ENCODE assay signal across 8 cellular contexts in the genomic region with DNA sequence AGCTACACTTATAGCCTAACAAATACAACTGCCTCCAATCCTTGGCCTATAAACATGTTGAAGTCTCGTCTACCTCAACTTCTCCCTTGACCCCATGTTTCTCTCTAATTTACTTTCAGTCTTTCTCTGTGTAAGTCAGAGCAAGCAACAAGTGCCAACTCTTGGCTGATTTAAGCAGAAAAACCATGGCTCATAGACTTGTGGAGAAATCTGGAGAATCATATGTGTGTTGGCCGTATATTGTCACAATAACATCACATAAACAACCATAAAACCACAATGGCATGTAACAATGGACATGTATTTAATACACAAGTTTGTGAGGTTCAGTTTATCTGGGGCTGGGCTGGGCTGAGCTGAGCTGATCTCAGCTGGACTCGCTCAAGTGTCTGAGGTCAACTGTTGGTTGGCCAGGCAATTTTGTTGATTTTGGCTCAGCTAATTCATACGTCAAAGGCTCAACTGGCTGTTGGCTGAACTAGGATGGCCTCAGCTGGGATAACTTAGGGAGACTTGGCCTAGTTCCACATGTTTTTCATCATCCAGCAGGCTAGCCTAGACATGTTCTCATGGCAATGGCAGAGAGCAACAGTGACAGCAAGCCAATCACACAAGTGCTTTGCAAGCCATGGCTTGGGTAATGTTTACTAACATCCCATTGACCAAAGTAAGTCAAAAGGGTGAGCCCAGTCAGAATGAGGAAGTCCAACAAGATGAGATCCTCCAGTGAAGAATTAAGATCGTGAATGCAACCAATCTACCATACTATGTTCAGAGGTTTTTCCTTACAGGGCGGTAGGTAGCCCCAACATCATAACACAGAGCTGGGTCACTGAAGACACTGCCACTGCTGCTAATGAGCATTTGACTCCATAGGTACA. TPM values are rescaled to one million over a fixed set of nuclear protein-coding genes. Genes with fewer than 3 reads are reported as not detected.
A peak's percentile ranks its signal among the peaks of the same experiment; 100 is the strongest.
DNase-seq lines count a peak whose midpoint lies in the region; ATAC-seq and TF ChIP-seq lines count a peak whose summit lies in the region.

No MANE protein-coding gene starts in this region.

- no peak overlapping the region for H3K4me3 ChIP-seq in lower lobe of right lung
- no peak overlapping the region for H3K4me3 ChIP-seq in vagina
- no peak overlapping the region for H3K4me3 ChIP-seq in WERI-Rb-1 (ENCODE audit: low read depth, low read length)

- H3K27ac ChIP-seq in cingulate gyrus (ENCODE audit: low read depth, low read length): peak overlapping the region; percentile 85
- H3K27ac ChIP-seq in lower lobe of right lung: peak overlapping the region; percentile 86
- H3K27ac ChIP-seq in vagina: peak overlapping the region; percentile 87
- H3K27ac ChIP-seq in WERI-Rb-1: no peak overlapping the region; the same call in 1 of the 2 replicates

- peaks cover 47% of the 10 kb centered on the region for H3K4me1 ChIP-seq in lower lobe of right lung
- H3K4me1 ChIP-seq in vagina: peaks cover 47% of the 10 kb centered on the region

- TF ChIP-seq CTCF in lower lobe of right lung (IDR thresholded peaks at IDR 0.05) (no peak), vagina (IDR thresholded peaks at IDR 0.05) (no peak), WERI-Rb-1 (IDR thresholded peaks at IDR 0.05; ENCODE audit: low read depth, low read length) (no peak)

- intact Hi-C loops in lower lobe of right lung (cut with DNase I): no loop called here
- intact Hi-C loops in vagina (cut with DNase I): no loop called here

- DNase-seq in GM04504 (ENCODE audit: low read depth): peak; percentile 100
- DNase-seq in NCI-H510A (lab: John Stamatoyannopoulos, UW): peak; percentile 98
- peak; percentile 72 for DNase-seq in lower lobe of right lung
- peak in 1 of 2 donors; percentile 99 for DNase-seq in vagina (ENCODE audit: extremely low spot score in 2 of 2)
- no peak for DNase-seq in WERI-Rb-1
- DNase-seq in T-helper 1 cell: no peak
- DNase-seq in KG1 (lab: John Stamatoyannopoulos, UW): no peak

- no peak for TF ChIP-seq POLR2A in vagina (IDR thresholded peaks at IDR 0.05)

- H3K27me3 ChIP-seq in lower lobe of right lung (ENCODE audit: low read depth) (no peaks in the 10 kb centered on the region), vagina (no peaks in the 10 kb centered on the region), WERI-Rb-1 (ENCODE audit: insufficient read depth, low read depth, severe bottlenecking) (no peaks in the 10 kb centered on the region)

- ATAC-seq in lower lobe of right lung: peak; percentile 92 to 93

- H3K9me3 ChIP-seq in lower lobe of right lung: no peaks in the 10 kb centered on the region
- no peaks in the 10 kb centered on the region for H3K9me3 ChIP-seq in vagina
- H3K9me3 ChIP-seq in WERI-Rb-1 (ENCODE audit: severe bottlenecking): peaks cover 3% of the 10 kb centered on the region

- H3K36me3 ChIP-seq in lower lobe of right lung (no peaks in the 10 kb centered on the region), vagina (no peaks in the 10 kb centered on the region), WERI-Rb-1 (no peaks in the 10 kb centered on the region)

RNA-seq across cellular contexts. Expression of a gene that starts 12.9 kb away (rescaled TPM):
- total RNA-seq in lower lobe of right lung (11.5 TPM), vagina (12.5 TPM)

RNA-seq across cellular contexts. Expression of a gene that starts 13.3 kb away (rescaled TPM):
- total RNA-seq in lower lobe of right lung (1.1 TPM), vagina (not detected)

Comparison
In these comparisons a context has a peak if more than half of its experiments do, and no peak if none do; other contexts are left out.
1. DNase-seq: peak in GM04504 (single experiment), NCI-H510A (single experiment) and lower lobe of right lung (single experiment); none in WERI-Rb-1 (single experiment), T-helper 1 cell (0 of 5) and KG1 (single experiment).